In the genomic region with DNA sequence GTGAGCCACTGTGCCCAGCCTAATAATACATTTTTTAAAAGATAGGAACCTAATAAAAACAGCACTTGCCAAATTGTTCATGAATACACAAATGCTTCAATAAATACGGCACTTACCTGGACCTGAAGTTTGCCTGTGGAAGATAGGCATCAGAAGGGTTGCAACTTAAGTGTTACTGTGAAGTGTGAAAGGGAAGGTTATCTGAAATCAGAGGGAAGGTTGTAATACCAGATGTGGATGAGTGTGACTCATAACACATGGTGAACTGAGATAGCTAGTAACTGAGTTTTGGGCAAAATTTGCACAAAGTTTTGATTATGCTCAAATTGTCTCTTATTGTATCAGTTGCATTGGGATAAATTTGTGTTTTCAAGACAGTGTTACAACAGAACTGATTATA, we compare ENCODE assay signal across 25 cellular contexts.
A peak's percentile ranks its signal among the peaks of the same experiment; 100 is the strongest.
DNase-seq lines count a peak whose midpoint lies in the region; ATAC-seq and TF ChIP-seq lines count a peak whose summit lies in the region.
"Had no signal": no experiment of that assay in that cellular context is flagged by ENCODE, and none has a peak within 500 bp of the region (broad histone marks: within the 10 kb centered on the region; RNA-seq: fewer than 3 reads in every experiment).

No MANE protein-coding gene starts in this region.

- H3K36me3 Mint-ChIP-seq in activated T-cell treated with anti-CD3 and anti-CD28 coated beads, Interleukin-2, amount 50 U/mL, for 24 hours (ENCODE audit: low read depth), result peaks cover 69% of the 10 kb centered on the region
- peaks cover 39% of the 10 kb centered on the region for H3K36me3 Mint-ChIP-seq in T-helper 1 cell treated with Interleukin-12 subunit alpha and Interleukin-12 subunit beta and Interleukin-4 antibody, amounts not matched to agents 30 μg/mL and 1 μg/mL, for 36 hours (ENCODE audit: low read depth)
- peaks cover 99% of the 10 kb centered on the region for H3K36me3 Mint-ChIP-seq in stimulated activated effector memory CD8-positive, alpha-beta T cell treated with anti-CD3 and anti-CD28 coated beads, Interleukin-12 subunit alpha, Interleukin-12 subunit beta, amount 100 ng/mL, for 72 hours

- no peak for DNase-seq in activated T-cell treated with anti-CD3 and anti-CD28 coated beads, Interleukin-2, amount 50 U/mL, for 24 hours
- no peak for DNase-seq in activated T-cell treated with anti-CD3 and anti-CD28 coated beads, Interleukin-2, amount 50 U/mL, for 1 hour
- DNase-seq in erythroblast (lab: John Stamatoyannopoulos, UW) (peak; percentile 62 to 68), activated gamma-delta T cell (lab: John Stamatoyannopoulos, UW) (no peak), NOMO-1 (lab: John Stamatoyannopoulos, UW; ENCODE audit: unreplicated experiment in 2 of 2) (no peak)
- no peak for DNase-seq in stimulated activated effector memory CD8-positive, alpha-beta T cell treated with anti-CD3 and anti-CD28 coated beads, Interleukin-12 subunit alpha, Interleukin-12 subunit beta, amount 100 ng/mL, for 72 hours (ENCODE audit: low spot score in 2 of 2)
- DNase-seq: activated CD4-positive, CD25-positive, alpha-beta regulatory T cell treated with anti-CD3 and anti-CD28 coated beads, Interleukin-2, amount 50 U/mL, for 72 hours; dermis blood vessel endothelial cell; H7; head of caudate nucleus; kidney glomerular epithelial cell; mucosa of descending colon; NCI-H1092; NCI-H187 treated with DMSO at 0.1 percent for 48 hours; NCI-H526; stimulated activated naive CD8-positive, alpha-beta T cell treated with anti-CD3 and anti-CD28 coated beads, Interleukin-15, amount 100 ng/mL, for 72 hours; thyroid gland had no signal

- peaks cover 18% of the 10 kb centered on the region for H3K4me1 Mint-ChIP-seq in activated T-cell treated with anti-CD3 and anti-CD28 coated beads, Interleukin-2, amount 50 U/mL, for 24 hours (ENCODE audit: low read depth)
- H3K4me1 Mint-ChIP-seq in T-helper 1 cell treated with Interleukin-12 subunit alpha and Interleukin-12 subunit beta and Interleukin-4 antibody, amounts not matched to agents 30 μg/mL and 1 μg/mL, for 36 hours (ENCODE audit: low read depth), result peaks cover 24% of the 10 kb centered on the region
- H3K4me1 Mint-ChIP-seq in stimulated activated effector memory CD8-positive, alpha-beta T cell treated with anti-CD3 and anti-CD28 coated beads, Interleukin-12 subunit alpha, Interleukin-12 subunit beta, amount 100 ng/mL, for 72 hours, result peaks cover 12% of the 10 kb centered on the region

- no peaks in the 10 kb centered on the region for H3K9me3 Mint-ChIP-seq in activated T-cell treated with anti-CD3 and anti-CD28 coated beads, Interleukin-2, amount 50 U/mL, for 24 hours
- H3K9me3 Mint-ChIP-seq in T-helper 1 cell treated with Interleukin-12 subunit alpha and Interleukin-12 subunit beta and Interleukin-4 antibody, amounts not matched to agents 30 μg/mL and 1 μg/mL, for 36 hours, result no peaks in the 10 kb centered on the region
- H3K9me3 Mint-ChIP-seq in stimulated activated effector memory CD8-positive, alpha-beta T cell treated with anti-CD3 and anti-CD28 coated beads, Interleukin-12 subunit alpha, Interleukin-12 subunit beta, amount 100 ng/mL, for 72 hours, result no peaks in the 10 kb centered on the region
- H3K9me3 Mint-ChIP-seq: activated T-helper 17 cell treated with anti-CD3 and anti-CD28 coated beads, Interleukin-2, amount 50 U/mL, for 72 hours; central memory CD8-positive, alpha-beta T cell; IgD-negative memory B cell; natural killer cell treated with Interleukin-12 subunit alpha and Interleukin-12 subunit beta and Interleukin-15 and Interleukin-18, amount 100 ng/mL, for 72 hours; stimulated activated naive CD8-positive, alpha-beta T cell treated with anti-CD3 and anti-CD28 coated beads, Interleukin-15, amount 100 ng/mL, for 72 hours had no signal

- no peaks in the 10 kb centered on the region for H3K27me3 Mint-ChIP-seq in activated T-cell treated with anti-CD3 and anti-CD28 coated beads, Interleukin-2, amount 50 U/mL, for 24 hours
- no peaks in the 10 kb centered on the region for H3K27me3 Mint-ChIP-seq in T-helper 1 cell treated with Interleukin-12 subunit alpha and Interleukin-12 subunit beta and Interleukin-4 antibody, amounts not matched to agents 30 μg/mL and 1 μg/mL, for 36 hours (ENCODE audit: low read depth)
- H3K27me3 Mint-ChIP-seq: activated naive CD8-positive, alpha-beta T cell; activated T-helper 17 cell treated with anti-CD3 and anti-CD28 coated beads, Interleukin-2, amount 50 U/mL, for 72 hours; central memory CD8-positive, alpha-beta T cell; IgD-negative memory B cell; natural killer cell treated with Interleukin-12 subunit alpha and Interleukin-12 subunit beta and Interleukin-15 and Interleukin-18, amount 100 ng/mL, for 72 hours; stimulated activated naive CD8-positive, alpha-beta T cell treated with anti-CD3 and anti-CD28 coated beads, Interleukin-15, amount 100 ng/mL, for 72 hours had no signal

- ATAC-seq in stimulated activated effector memory CD8-positive, alpha-beta T cell treated with anti-CD3 and anti-CD28 coated beads, Interleukin-12 subunit alpha, Interleukin-12 subunit beta, amount 100 ng/mL, for 72 hours, result no peak
- no peak for ATAC-seq in HG03565 (IDR thresholded peaks at IDR 0.05; ENCODE audit: unreplicated experiment)
- ATAC-seq: A549; activated T-helper 17 cell treated with anti-CD3 and anti-CD28 coated beads, Interleukin-2, amount 50 U/mL, for 72 hours; mucosa of descending colon; natural killer cell treated with Interleukin-12 subunit alpha and Interleukin-12 subunit beta and Interleukin-15 and Interleukin-18, amount 100 ng/mL, for 72 hours; stimulated activated naive CD8-positive, alpha-beta T cell treated with anti-CD3 and anti-CD28 coated beads, Interleukin-15, amount 100 ng/mL, for 72 hours had no signal

- TF ChIP-seq POLR2A in erythroblast (IDR thresholded peaks at IDR 0.05; ENCODE audit: low read length), result no peak

- H3K4me3 Mint-ChIP-seq in activated T-cell treated with anti-CD3 and anti-CD28 coated beads, Interleukin-2, amount 50 U/mL, for 24 hours, result no peak overlapping the region
- peak overlapping the region; percentile 44 for H3K4me3 Mint-ChIP-seq in T-helper 1 cell treated with Interleukin-12 subunit alpha and Interleukin-12 subunit beta and Interleukin-4 antibody, amounts not matched to agents 30 μg/mL and 1 μg/mL, for 36 hours
- H3K4me3 Mint-ChIP-seq in stimulated activated effector memory CD8-positive, alpha-beta T cell treated with anti-CD3 and anti-CD28 coated beads, Interleukin-12 subunit alpha, Interleukin-12 subunit beta, amount 100 ng/mL, for 72 hours, result no peak overlapping the region
- H3K4me3 Mint-ChIP-seq: activated naive CD8-positive, alpha-beta T cell; activated T-helper 17 cell treated with anti-CD3 and anti-CD28 coated beads, Interleukin-2, amount 50 U/mL, for 72 hours; central memory CD8-positive, alpha-beta T cell; IgD-negative memory B cell; natural killer cell treated with Interleukin-12 subunit alpha and Interleukin-12 subunit beta and Interleukin-15 and Interleukin-18, amount 100 ng/mL, for 72 hours; stimulated activated naive CD8-positive, alpha-beta T cell treated with anti-CD3 and anti-CD28 coated beads, Interleukin-15, amount 100 ng/mL, for 72 hours had no signal

- H3K27ac Mint-ChIP-seq in activated T-cell treated with anti-CD3 and anti-CD28 coated beads, Interleukin-2, amount 50 U/mL, for 24 hours, result peak overlapping the region; percentile 86
- no peak overlapping the region for H3K27ac Mint-ChIP-seq in T-helper 1 cell treated with Interleukin-12 subunit alpha and Interleukin-12 subunit beta and Interleukin-4 antibody, amounts not matched to agents 30 μg/mL and 1 μg/mL, for 36 hours
- H3K27ac Mint-ChIP-seq in stimulated activated effector memory CD8-positive, alpha-beta T cell treated with anti-CD3 and anti-CD28 coated beads, Interleukin-12 subunit alpha, Interleukin-12 subunit beta, amount 100 ng/mL, for 72 hours, result peak overlapping the region; percentile 77
- H3K27ac Mint-ChIP-seq: activated naive CD8-positive, alpha-beta T cell; activated T-helper 17 cell treated with anti-CD3 and anti-CD28 coated beads, Interleukin-2, amount 50 U/mL, for 72 hours; IgD-negative memory B cell; natural killer cell treated with Interleukin-12 subunit alpha and Interleukin-12 subunit beta and Interleukin-15 and Interleukin-18, amount 100 ng/mL, for 72 hours had no signal

Comparison
In these comparisons a context has a peak if more than half of its experiments do, and no peak if none do; other contexts are left out.
1. DNase-seq: peak in erythroblast (2 of 2); none in activated T-cell treated with anti-CD3 and anti-CD28 coated beads, Interleukin-2, amount 50 U/mL, for 24 hours (single experiment), activated T-cell treated with anti-CD3 and anti-CD28 coated beads, Interleukin-2, amount 50 U/mL, for 1 hour (single experiment), stimulated activated effector memory CD8-positive, alpha-beta T cell treated with anti-CD3 and anti-CD28 coated beads, Interleukin-12 subunit alpha, Interleukin-12 subunit beta, amount 100 ng/mL, for 72 hours (0 of 2), activated gamma-delta T cell (single experiment) and NOMO-1 (0 of 2).